Comparison of ENCODE assay signal across 8 cellular contexts in genomic region chr11:129895126-129896041, GRCh38. TPM values are rescaled to one million over a fixed set of nuclear protein-coding genes. Genes with fewer than 3 reads are reported as not detected.
DNase-seq lines count a peak whose midpoint lies in the region; ATAC-seq and TF ChIP-seq lines count a peak whose summit lies in the region.

TSS of gene NFRKB (minus strand) at chr11:129895578. CDS start at chr11:129892849, 2,729 bp downstream.

- peaks cover 27% of the 10 kb centered on the region for H3K36me3 Mint-ChIP-seq in T-cell

- DNase-seq in GM12865 (ENCODE audit: low read depth) (peak; percentile 82), NCI-H1092 treated with DMSO at 0.1 percent for 48 hours (lab: John Stamatoyannopoulos, UW) (peak; percentile 83), T-cell (peak; percentile 67 to 91 (median 82)), adrenal gland (peak; percentile 75 to 90 (median 84)), heart left ventricle (peak; percentile 84 to 95 (median 90)), posterior vena cava (ENCODE audit: low spot score) (peak; percentile 96), upper lobe of left lung (peak; percentile 85 to 99)

- peak within 1 kb of the TSS; percentile 60 for H3K4me3 ChIP-seq in GM12865 (ENCODE audit: low read depth, low read length)
- peak within 1 kb of the TSS; percentile 12 to 96 (median 84) for H3K4me3 ChIP-seq in adrenal gland
- H3K4me3 ChIP-seq in heart left ventricle, result peak within 1 kb of the TSS; percentile 61 to 97 (median 82)
- H3K4me3 ChIP-seq in upper lobe of left lung, result peak within 1 kb of the TSS; percentile 65 to 98 (median 81)

- H3K36me3 ChIP-seq in adrenal gland (replicated peaks in 1 of 2), result peaks cover 0 to 8% of the 10 kb centered on the region in 2 donors
- H3K36me3 ChIP-seq in heart left ventricle, result peaks cover 0 to 38% (median 25%) of the 10 kb centered on the region in 9 donors
- H3K36me3 ChIP-seq in upper lobe of left lung, result peaks cover 4 to 24% (median 12%) of the 10 kb centered on the region in 4 donors

- CTCF ChIA-PET in T-cell (lab: Charles Lee), result interaction anchor here in 1 of 2 donors (0.5 to 2.2 kb wide), 3 partner anchors 14 to 237 kb away, joined by 3 to 9 read pairs (median 3); no protein-coding TSS in a partner anchor

- H3K27me3 ChIP-seq in adrenal gland (no peaks in the 10 kb centered on the region), heart left ventricle (no peaks in the 10 kb centered on the region), upper lobe of left lung (no peaks in the 10 kb centered on the region)

- intact Hi-C loops in adrenal gland (cut with DNase I), result no loop called here
- intact Hi-C loops in heart left ventricle (cut with DNase I), result loop anchor here in 1 of 10 donors (10.0 kb wide), 1 partner anchor 1019 kb away; the partner anchor contains the start of gene SNX19
- intact Hi-C loops in posterior vena cava (cut with DNase I), result no loop called here

- 1 to 8% (median 1%) methylated on average over 9 to 77 of the region's 77 CpGs for WGBS in adrenal gland, 4 donors
- 1 to 3% (median 2%) methylated on average over 19 to 77 of the region's 77 CpGs for WGBS in heart left ventricle, 4 donors
- WGBS in upper lobe of left lung, 2 donors, result 1% methylated on average over 19 to 45 of the region's 77 CpGs

- POLR2A ChIA-PET in T-cell (lab: Charles Lee), result no interaction called here

- H3K27ac ChIP-seq in adrenal gland (peak within 1 kb of the TSS in 4 of 5 donors; percentile 12 to 85 (median 61)), heart left ventricle (peak within 1 kb of the TSS in 11 of 12 donors; percentile 33 to 87 (median 80)), upper lobe of left lung (peak within 1 kb of the TSS; percentile 71 to 89 (median 86))

- ATAC-seq in HG02610 (IDR thresholded peaks at IDR 0.05; ENCODE audit: unreplicated experiment) (peak; percentile 97), T-cell (replicated peaks in 1 of 4) (peak; percentile 96 to 98 (median 96)), heart left ventricle (peak; percentile 94 to 100 (median 99)), upper lobe of left lung (ENCODE audit: low FRiP score in 2 of 2) (peak; percentile 99 to 100)

- TF ChIP-seq POLR2A in adrenal gland (IDR thresholded peaks at IDR 0.05) (peak; percentile 29 to 62), heart left ventricle (IDR thresholded peaks at IDR 0.05) (peak in 1 of 2 donors; percentile 80), upper lobe of left lung (IDR thresholded peaks at IDR 0.05) (peak in 3 of 4 donors; percentile 59 to 88 (median 64))

- TF ChIP-seq CTCF in GM12865 (IDR thresholded peaks at IDR 0.05; ENCODE audit: insufficient read depth, low read depth, low read length, missing control alignments) (no peak), adrenal gland (IDR thresholded peaks at IDR 0.05) (no peak), heart left ventricle (IDR thresholded peaks at IDR 0.05) (peak in 2 of 12 donors; percentile 37 to 38), upper lobe of left lung (IDR thresholded peaks at IDR 0.05) (peak in 1 of 6 experiments; percentile 21)

- peak within 1 kb of the TSS; percentile 92 to 93 (median 93) for H3K4me3 Mint-ChIP-seq in T-cell

- H3K27me3 Mint-ChIP-seq in T-cell, result no peaks in the 10 kb centered on the region

- H3K27ac Mint-ChIP-seq in T-cell, result peak within 1 kb of the TSS; percentile 87 to 89

- H3K4me1 Mint-ChIP-seq in T-cell, result peaks cover 32 to 50% (median 42%) of the 10 kb centered on the region in 3 donors

- no peaks in the 10 kb centered on the region for H3K9me3 Mint-ChIP-seq in T-cell

- H3K9me3 ChIP-seq in adrenal gland (replicated peaks in 1 of 3) (no peaks in the 10 kb centered on the region), heart left ventricle (no peaks in the 10 kb centered on the region), upper lobe of left lung (no peaks in the 10 kb centered on the region)

- no peak for TF ChIP-seq EP300 in upper lobe of left lung (IDR thresholded peaks at IDR 0.05)

- peaks cover 5 to 16% of the 10 kb centered on the region in 2 donors for H3K4me1 ChIP-seq in adrenal gland (replicated peaks in 1 of 2)
- peaks cover 0 to 19% (median 11%) of the 10 kb centered on the region in 12 donors for H3K4me1 ChIP-seq in heart left ventricle
- H3K4me1 ChIP-seq in upper lobe of left lung, result peaks cover 10 to 20% (median 15%) of the 10 kb centered on the region in 4 donors

RNA-seq across cellular contexts. Expression of gene NFRKB, which starts in this region (rescaled TPM):
- total RNA-seq in T-cell (10 to 100 TPM; 49.7 to 83.9 (median 65.9) TPM), adrenal gland (10 to 100 TPM; 12.2 to 30.2 (median 21.7) TPM), heart left ventricle (10 to 100 TPM in 8 of 9 donors, 1 to 10 TPM in 1; 6.7 to 23.1 (median 14.1) TPM), posterior vena cava (10 to 100 TPM; 14.3 to 15.9 TPM), upper lobe of left lung (10 to 100 TPM; 22.0 to 57.6 (median 28.6) TPM)
- polyA plus RNA-seq in adrenal gland (10 to 100 TPM in 2 of 3 donors, 1 to 10 TPM in 1; 8.7 to 15.1 (median 11.1) TPM), heart left ventricle (10 to 100 TPM in 1 of 2 donors, 1 to 10 TPM in 1; 5.0 to 10.4 TPM)

Comparison
In these comparisons a context has a peak if more than half of its experiments do, and no peak if none do; other contexts are left out.
1. Peak in every context shown above with its lines: DNase-seq, ATAC-seq, H3K4me3 ChIP-seq and H3K27ac ChIP-seq.